In the genomic region with DNA sequence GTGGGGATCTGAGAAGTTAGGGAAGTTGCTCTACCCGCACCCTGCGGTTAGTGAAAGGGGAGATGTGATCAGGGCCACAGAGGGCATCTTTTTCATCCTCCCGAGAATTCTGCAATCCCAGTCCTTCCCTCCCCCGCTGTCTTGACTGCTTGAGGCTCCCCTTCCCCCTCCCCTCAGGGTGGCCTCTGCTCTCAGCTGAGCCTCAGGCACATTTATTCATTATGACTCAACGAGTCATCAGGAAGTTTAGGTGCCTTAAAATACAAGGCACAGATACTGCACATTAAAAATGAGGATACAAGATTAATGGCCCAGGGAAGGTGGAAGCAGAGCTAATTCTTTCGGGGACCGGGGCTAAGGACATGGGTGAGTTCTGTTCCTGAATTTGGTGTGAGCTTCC, we compare ENCODE assay signal across 28 cellular contexts.
DNase-seq lines count a peak whose midpoint lies in the region; ATAC-seq and TF ChIP-seq lines count a peak whose summit lies in the region.
"Had no signal": no experiment of that assay in that cellular context is flagged by ENCODE, and none has a peak within 500 bp of the region (broad histone marks: within the 10 kb centered on the region; RNA-seq: fewer than 3 reads in every experiment).

No MANE protein-coding gene starts in this region.

- DNase-seq in Calu3 (peak; percentile 62), M059J (ENCODE audit: low read depth) (peak; percentile 38), renal cortical epithelial cell (ENCODE audit: low read depth) (peak; percentile 31), sigmoid colon (no peak), NCI-H2171 (lab: John Stamatoyannopoulos, UW) (no peak), T-helper 9 cell (no peak)
- DNase-seq in central memory CD8-positive, alpha-beta T cell (ENCODE audit: low spot score in 2 of 2) = no peak
- DNase-seq: activated CD4-positive, alpha-beta T cell treated with anti-CD3 and anti-CD28 coated beads, Interleukin-2, amount 50 U/mL, for 4 hours; activated CD8-positive, alpha-beta memory T cell treated with anti-CD3 and anti-CD28 coated beads, Interleukin-2, amount 50 U/mL, for 4 hours; activated naive CD8-positive, alpha-beta T cell treated with anti-CD3 and anti-CD28 coated beads for 36 hours; cerebellar nuclear complex; H7; hippocampal formation; immature natural killer cell; Kasumi-1; left ventricle myocardium inferior; midbrain; naive thymus-derived CD8-positive, alpha-beta T cell; NCI-H187; NCI-H69; spleen; stimulated activated CD4-positive, alpha-beta T cell treated with anti-CD3 and anti-CD28 coated beads, Interleukin-2, amount 100 ng/mL, for 48 hours; stimulated activated naive B cell treated with anti-CD40 and anti-IgM and Interleukin-4, amounts not matched to agents 10 μg/mL and 1 μg/mL and 100 μg/mL, for 72 hours; uterus had no signal

- H3K4me1 ChIP-seq in sigmoid colon = no peaks in the 10 kb centered on the region
- H3K4me1 ChIP-seq: left ventricle myocardium inferior, spleen, uterus had no signal

- no peak overlapping the region for H3K4me3 ChIP-seq in sigmoid colon
- H3K4me3 ChIP-seq: left ventricle myocardium inferior, spleen, uterus had no signal

- H3K27ac Mint-ChIP-seq in Calu3 (ENCODE audit: unreplicated experiment) = peak overlapping the region; percentile 37
- H3K27ac Mint-ChIP-seq in central memory CD8-positive, alpha-beta T cell (ENCODE audit: low read depth) = peak overlapping the region; percentile 47
- H3K27ac Mint-ChIP-seq: activated naive CD8-positive, alpha-beta T cell treated with anti-CD3 and anti-CD28 coated beads for 36 hours; activated T-helper 2 cell treated with anti-CD3 and anti-CD28 coated beads, Interferon-gamma antibody, Interleukin-2, Interleukin-4, amounts not matched to agents 10 μg/mL and 5 μg/mL and 100 μg/mL, durations not matched to agents 14 hours and 24 hours and 36 hours; CD4-positive, alpha-beta memory T cell; immature natural killer cell; naive thymus-derived CD8-positive, alpha-beta T cell; stimulated activated naive B cell treated with anti-CD40 and anti-IgM and Interleukin-4, amounts not matched to agents 10 μg/mL and 1 μg/mL and 100 μg/mL, for 72 hours had no signal

- H3K4me1 Mint-ChIP-seq in Calu3 (ENCODE audit: low read depth, unreplicated experiment) = peaks cover 17% of the 10 kb centered on the region
- H3K4me1 Mint-ChIP-seq in central memory CD8-positive, alpha-beta T cell = peaks cover 8% of the 10 kb centered on the region
- H3K4me1 Mint-ChIP-seq: activated naive CD8-positive, alpha-beta T cell treated with anti-CD3 and anti-CD28 coated beads for 36 hours; immature natural killer cell; stimulated activated naive B cell treated with anti-CD40 and anti-IgM and Interleukin-4, amounts not matched to agents 10 μg/mL and 1 μg/mL and 100 μg/mL, for 72 hours had no signal

- no peaks in the 10 kb centered on the region for H3K36me3 Mint-ChIP-seq in Calu3 (ENCODE audit: insufficient read depth, unreplicated experiment)
- peaks cover 10% of the 10 kb centered on the region for H3K36me3 Mint-ChIP-seq in central memory CD8-positive, alpha-beta T cell (ENCODE audit: insufficient read depth)

- BruUV-seq in Calu3 (replicated peaks; lab: Mats Ljungman, UMichigan) = no TSS peak

- peak overlapping the region; percentile 21 for H3K4me3 Mint-ChIP-seq in Calu3 (ENCODE audit: low read depth, unreplicated experiment)
- no peak overlapping the region for H3K4me3 Mint-ChIP-seq in central memory CD8-positive, alpha-beta T cell
- H3K4me3 Mint-ChIP-seq: activated naive CD8-positive, alpha-beta T cell treated with anti-CD3 and anti-CD28 coated beads for 36 hours; immature natural killer cell; naive thymus-derived CD8-positive, alpha-beta T cell; stimulated activated naive B cell treated with anti-CD40 and anti-IgM and Interleukin-4, amounts not matched to agents 10 μg/mL and 1 μg/mL and 100 μg/mL, for 72 hours; WTC11 had no signal

- no peak overlapping the region for H3K27ac ChIP-seq in sigmoid colon
- H3K27ac ChIP-seq: left ventricle myocardium inferior, spleen, uterus had no signal

- H3K9me3 ChIP-seq in sigmoid colon = peaks cover 8 to 23% (median 13%) of the 10 kb centered on the region in 4 donors

- no peak for TF ChIP-seq EP300 in sigmoid colon (IDR thresholded peaks at IDR 0.05)

- WGBS in sigmoid colon, 2 donors = 59 to 66% methylated on average over 7 of the region's 7 CpGs

- intact Hi-C loops in Calu3 (cut with micrococcal nuclease; ENCODE audit: unreplicated experiment) (no loop called here), sigmoid colon (cut with DNase I) (no loop called here)

- no peak for ATAC-seq in central memory CD8-positive, alpha-beta T cell (replicated peaks; ENCODE audit: extremely low read depth, poor library complexity, severe bottlenecking)
- ATAC-seq: naive thymus-derived CD8-positive, alpha-beta T cell; Right ventricle myocardium inferior; stimulated activated naive B cell treated with anti-CD40 and anti-IgM and Interleukin-4, amounts not matched to agents 10 μg/mL and 1 μg/mL and 100 μg/mL, for 72 hours; WTC11 had no signal

- CTCF ChIA-PET in Calu3 (lab: Charles Lee) = interaction anchor here (0.6 to 0.7 kb wide), 2 partner anchors 50 to 358 kb away, joined by 3 to 4 read pairs; no protein-coding TSS in a partner anchor

- H3K36me3 ChIP-seq in sigmoid colon = no peaks in the 10 kb centered on the region
- H3K36me3 ChIP-seq: left ventricle myocardium inferior, uterus had no signal

- H3K9me3 Mint-ChIP-seq in Calu3 (ENCODE audit: low read depth, unreplicated experiment) = peaks cover 4% of the 10 kb centered on the region
- H3K9me3 Mint-ChIP-seq in central memory CD8-positive, alpha-beta T cell = peaks cover 15% of the 10 kb centered on the region

- peaks cover 47% of the 10 kb centered on the region for H3K27me3 Mint-ChIP-seq in Calu3 (ENCODE audit: unreplicated experiment)
- no peaks in the 10 kb centered on the region for H3K27me3 Mint-ChIP-seq in central memory CD8-positive, alpha-beta T cell
- H3K27me3 Mint-ChIP-seq: activated naive CD8-positive, alpha-beta T cell treated with anti-CD3 and anti-CD28 coated beads for 36 hours; CD4-positive, alpha-beta memory T cell; naive thymus-derived CD8-positive, alpha-beta T cell had no signal

- TF ChIP-seq POLR2A in sigmoid colon (IDR thresholded peaks at IDR 0.05) = no peak

- no peaks in the 10 kb centered on the region for H3K27me3 ChIP-seq in sigmoid colon
- H3K27me3 ChIP-seq: uterus had no signal

- TF ChIP-seq CTCF in Calu3 (IDR thresholded peaks at IDR 0.05; ENCODE audit: unreplicated experiment) (no peak), sigmoid colon (IDR thresholded peaks at IDR 0.05) (no peak)

Comparison
In these comparisons a context has a peak if more than half of its experiments do, and no peak if none do; other contexts are left out.
1. DNase-seq: peak in Calu3 (single experiment), M059J (single experiment) and renal cortical epithelial cell (single experiment); none in central memory CD8-positive, alpha-beta T cell (0 of 2), sigmoid colon (single experiment), NCI-H2171 (single experiment) and T-helper 9 cell (single experiment).